Comparison of ENCODE assay signal across 10 cellular contexts in the genomic region with DNA sequence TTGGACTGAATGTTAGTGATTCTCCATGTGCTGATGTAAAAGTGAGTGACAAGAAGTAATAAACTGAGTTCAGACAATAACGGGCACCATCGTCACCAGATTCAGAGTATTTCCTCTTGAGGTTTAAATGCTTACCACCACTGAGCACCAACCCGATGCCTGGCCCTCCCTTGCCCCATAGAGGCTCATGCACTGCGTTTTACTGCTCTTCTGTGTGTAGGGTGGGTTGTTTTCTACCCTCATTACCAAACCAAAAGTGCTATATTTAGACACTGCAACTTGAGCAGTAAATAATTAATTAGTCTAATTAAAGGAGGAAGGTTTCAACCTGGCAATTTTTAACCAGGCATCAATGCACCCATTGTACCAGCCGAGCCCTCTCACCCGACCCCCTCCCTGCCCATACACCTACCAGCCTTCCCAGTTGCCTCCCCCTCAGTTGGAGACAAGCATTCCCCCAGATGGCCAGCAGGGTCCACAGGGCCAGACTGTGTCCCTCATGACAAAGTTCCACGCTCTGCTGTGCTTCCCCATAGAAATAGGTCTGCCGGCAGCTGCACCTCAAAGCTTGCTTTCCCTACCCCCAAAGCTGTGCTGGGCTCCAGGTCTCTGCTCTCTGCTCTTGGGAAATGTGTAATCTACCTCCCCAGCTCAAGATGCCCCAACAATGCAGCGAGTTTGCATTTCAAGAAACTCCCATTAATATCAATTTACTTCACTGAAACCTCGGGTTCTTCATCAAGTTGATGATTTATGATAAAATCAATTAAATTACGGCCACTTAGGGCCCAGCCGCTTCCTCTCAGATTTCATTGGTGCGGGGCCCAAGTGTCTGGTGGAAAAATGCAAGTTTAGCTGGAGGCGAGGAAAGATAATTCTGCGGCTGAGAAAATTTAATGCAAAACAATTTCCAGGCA. TPM values are rescaled to one million over a fixed set of nuclear protein-coding genes. Genes with fewer than 3 reads are reported as not detected.
DNase-seq lines count a peak whose midpoint lies in the region; ATAC-seq, FAIRE-seq and TF ChIP-seq lines count a peak whose summit lies in the region.
"Had no signal": no experiment of that assay in that cellular context is flagged by ENCODE, and none has a peak within 500 bp of the region (broad histone marks: within the 10 kb centered on the region; RNA-seq: fewer than 3 reads in every experiment).

No MANE protein-coding gene starts in this region.

- no peaks in the 10 kb centered on the region for H3K36me3 ChIP-seq in GM23248 (ENCODE audit: low read depth)
- no peaks in the 10 kb centered on the region for H3K36me3 ChIP-seq in astrocyte (ENCODE audit: insufficient read depth, low read length)

- H3K9ac ChIP-seq in GM23248 (no peak overlapping the region), astrocyte (ENCODE audit: low read length) (peak overlapping the region; percentile 79)

- in situ Hi-C loops in GM23248 (cut with MboI) = no loop called here

- H3K4me3 ChIP-seq in GM23248 = no peak overlapping the region
- H3K4me3 ChIP-seq in astrocyte (ENCODE audit: insufficient read depth, low read depth, low read length) = peak overlapping the region; percentile 58

- no peak for ATAC-seq in HG02884 (IDR thresholded peaks at IDR 0.05; ENCODE audit: unreplicated experiment)
- no peak for ATAC-seq in GM18505 (IDR thresholded peaks at IDR 0.05; ENCODE audit: unreplicated experiment)

- DNase-seq in GM23248 (peak; percentile 49), astrocyte (ENCODE audit: low read depth) (no peak), NCI-H2196 (lab: John Stamatoyannopoulos, UW; ENCODE audit: unreplicated experiment) (no peak), GF-D8 (lab: John Stamatoyannopoulos, UW) (no peak)

- no peak overlapping the region for H3K27ac Mint-ChIP-seq in astrocyte (ENCODE audit: unreplicated experiment)
- peak overlapping the region; percentile 88 to 100 (median 99) for H3K27ac Mint-ChIP-seq in nephron
- H3K27ac Mint-ChIP-seq: activated naive CD8-positive, alpha-beta T cell had no signal

- H3K4me1 Mint-ChIP-seq in astrocyte (ENCODE audit: low read depth, unreplicated experiment) (no peaks in the 10 kb centered on the region), nephron (peaks cover 63% of the 10 kb centered on the region)

- peaks cover 3% of the 10 kb centered on the region for H3F3A ChIP-seq in GM23248 (ENCODE audit: insufficient read depth)

- H3K4me1 ChIP-seq in GM23248 (ENCODE audit: insufficient read depth) = peaks cover 3% of the 10 kb centered on the region
- peaks cover 38% of the 10 kb centered on the region for H3K4me1 ChIP-seq in astrocyte (ENCODE audit: insufficient read depth, low read length)

- H2AFZ ChIP-seq in GM23248 = no peak overlapping the region
- no peak overlapping the region for H2AFZ ChIP-seq in astrocyte (ENCODE audit: low read depth, low read length)

- H3K9me2 ChIP-seq in GM23248 (ENCODE audit: insufficient read depth) = no peaks in the 10 kb centered on the region

- H3K4me3 Mint-ChIP-seq in astrocyte (ENCODE audit: unreplicated experiment) (no peak overlapping the region), nephron (peak overlapping the region; percentile 69 to 82 (median 82))
- H3K4me3 Mint-ChIP-seq: activated naive CD8-positive, alpha-beta T cell had no signal

- WGBS in GM23248 (ENCODE audit: low coverage in 1 of 2, low lambda C conversion rate in 2 of 2, missing lambda C conversion rate in 2 of 2), 2 experiments = 72 to 77% methylated on average over 15 of the region's 15 CpGs

- H3K4me2 ChIP-seq in GM23248 (ENCODE audit: unreplicated experiment) (no peak overlapping the region), astrocyte (ENCODE audit: low read length) (peak overlapping the region; percentile 83)

- H3K9me3 ChIP-seq in GM23248 (ENCODE audit: low read depth) (no peaks in the 10 kb centered on the region), astrocyte (ENCODE audit: insufficient read depth, low read depth, low read length) (no peaks in the 10 kb centered on the region)

- FAIRE-seq in astrocyte (lab: Jason Lieb, UNC) = no peak

- peak; percentile 32 for TF ChIP-seq CTCF in GM12873 (IDR thresholded peaks at IDR 0.05; ENCODE audit: insufficient read depth, low read depth, low read length, missing control alignments)
- peak; percentile 18 for TF ChIP-seq CTCF in astrocyte (IDR thresholded peaks at IDR 0.05; ENCODE audit: insufficient read depth, low read depth, low read length)
- peak; percentile 36 to 56 (median 49) for TF ChIP-seq CTCF in nephron (IDR thresholded peaks at IDR 0.05; ENCODE audit: unreplicated experiment in 3 of 3)

- H3K27ac ChIP-seq in GM23248 (no peak overlapping the region), astrocyte (ENCODE audit: low read depth, low read length) (peak overlapping the region; percentile 57)

- peaks cover 82% of the 10 kb centered on the region for H3K79me2 ChIP-seq in GM23248 (ENCODE audit: insufficient read depth)
- peaks cover 95% of the 10 kb centered on the region for H3K79me2 ChIP-seq in astrocyte (ENCODE audit: insufficient read depth, low read length)

- no peak for TF ChIP-seq POLR2A in GM18505 (IDR thresholded peaks at IDR 0.05; ENCODE audit: borderline replicate concordance, extremely low read depth, insufficient read depth, insufficient read length)

- no peaks in the 10 kb centered on the region for H3K27me3 ChIP-seq in GM23248 (replicated peaks; ENCODE audit: insufficient read depth)
- peaks cover 84% of the 10 kb centered on the region for H3K27me3 ChIP-seq in astrocyte (ENCODE audit: insufficient read depth, low read length)

- H3K9me3 Mint-ChIP-seq in astrocyte (ENCODE audit: unreplicated experiment) (peaks cover 18% of the 10 kb centered on the region), nephron (no peaks in the 10 kb centered on the region)

- H4K20me1 ChIP-seq in GM23248 (ENCODE audit: insufficient read depth) = no peaks in the 10 kb centered on the region
- peaks cover 9% of the 10 kb centered on the region for H4K20me1 ChIP-seq in astrocyte (ENCODE audit: insufficient read depth, low read length)

- H3K36me3 Mint-ChIP-seq in astrocyte (ENCODE audit: low read depth, unreplicated experiment) = peaks cover 2% of the 10 kb centered on the region
- H3K36me3 Mint-ChIP-seq in nephron (ENCODE audit: low read depth) = no peaks in the 10 kb centered on the region
- H3K36me3 Mint-ChIP-seq: activated naive CD8-positive, alpha-beta T cell had no signal

- H3K27me3 Mint-ChIP-seq in astrocyte (ENCODE audit: low read depth, unreplicated experiment) = peaks cover 68% of the 10 kb centered on the region
- peaks cover 19% of the 10 kb centered on the region for H3K27me3 Mint-ChIP-seq in nephron (ENCODE audit: low read depth)

RNA-seq across cellular contexts. Expression of a gene that starts 16.0 kb away (rescaled TPM):
- total RNA-seq in GM23248 (2014; rRNA removed; shearing (Covaris generic)) = 2.2 and 3.3 TPM in 2 replicates
- 0.54 and 1.2 TPM in 2 replicates for polyA plus RNA-seq in GM23248 (2016; fragmentation: Nextera tagmentation; extraction: Ambion mirVana)
- not detected in 2 replicates for total RNA-seq in astrocyte

RNA-seq across cellular contexts. Expression of a gene that starts 17.2 kb away (rescaled TPM):
- total RNA-seq in GM23248 (2014; rRNA removed; shearing (Covaris generic)) = 9.6 and 12.1 TPM in 2 replicates
- 25.3 and 27.4 TPM in 2 replicates for polyA plus RNA-seq in GM23248 (2016; fragmentation: Nextera tagmentation; extraction: Ambion mirVana)
- total RNA-seq in astrocyte = 0.41 and 1.8 TPM in 2 replicates

RNA-seq across cellular contexts. Expression of a gene that starts 27.9 kb away (rescaled TPM):
- 1.9 and 4.8 TPM in 2 replicates for total RNA-seq in GM23248 (2014; rRNA removed; shearing (Covaris generic))
- polyA plus RNA-seq in GM23248 (2016; fragmentation: Nextera tagmentation; extraction: Ambion mirVana) = 1.9 and 2.4 TPM in 2 replicates
- total RNA-seq in astrocyte = not detected in 2 replicates

RNA-seq across cellular contexts. Expression of a gene that starts 31.3 kb away (rescaled TPM):
- not detected in 2 replicates for total RNA-seq in GM23248 (2014; rRNA removed; shearing (Covaris generic))
- polyA plus RNA-seq in GM23248 (2016; fragmentation: Nextera tagmentation; extraction: Ambion mirVana) = not detected in 2 replicates
- not detected in 2 replicates for total RNA-seq in astrocyte
- total RNA-seq: LHCN-M2 had no signal

RNA-seq across cellular contexts. Expression of a gene that starts 31.4 kb away (rescaled TPM):
- 0.22 TPM in 1 of 2 replicates, not detected in the other for total RNA-seq in GM23248 (2014; rRNA removed; shearing (Covaris generic))
- polyA plus RNA-seq in GM23248 (2016; fragmentation: Nextera tagmentation; extraction: Ambion mirVana) = 1.3 and 2.0 TPM in 2 replicates
- not detected in 2 replicates for total RNA-seq in astrocyte
